Comparison of ENCODE assay signal across 8 cellular contexts in genomic region chr19:18322318-18322758, GRCh38. TPM values are rescaled to one million over a fixed set of nuclear protein-coding genes. Genes with fewer than 3 reads are reported as not detected.
A peak's percentile ranks its signal among the peaks of the same experiment; 100 is the strongest.
DNase-seq lines count a peak whose midpoint lies in the region; ATAC-seq and TF ChIP-seq lines count a peak whose summit lies in the region.

No MANE protein-coding gene starts in this region.

- peak overlapping the region; percentile 76 for H3K27ac Mint-ChIP-seq in neural crest cell (ENCODE audit: unreplicated experiment)

- H3K9me3 ChIP-seq in fibroblast of lung (ENCODE audit: control insufficient read depth, insufficient read depth, low read depth, low read length) = no peaks in the 10 kb centered on the region

- H3K4me1 Mint-ChIP-seq in neural crest cell = peaks cover 30% of the 10 kb centered on the region

- peak overlapping the region; percentile 83 for H3K4me3 ChIP-seq in WI38 (ENCODE audit: low read depth, low read length)
- H3K4me3 ChIP-seq in fibroblast of lung (replicated peaks in 1 of 4; ENCODE audit: control extremely low read depth in 1 of 4, insufficient read depth in 1 of 4, low read depth in 3 of 4, low read length in 4 of 4) = peak overlapping the region; percentile 64 to 80 (median 74)

- 0 out of 2 replicates have a peak, but pooled peaks have one; percentile 27 for TF ChIP-seq CTCF in LNCAP (IDR thresholded peaks at IDR 0.05)
- TF ChIP-seq CTCF in WI38 (IDR thresholded peaks at IDR 0.05; ENCODE audit: low read depth, low read length) = no peak
- peak; percentile 12 to 35 for TF ChIP-seq CTCF in fibroblast of lung (conservative IDR thresholded peaks at IDR 0.05 in 1 of 2, IDR thresholded peaks at IDR 0.05 in 1 of 2; ENCODE audit: low read depth in 1 of 2, low read length in 2 of 2)
- TF ChIP-seq CTCF in neural crest cell (conservative IDR thresholded peaks at IDR 0.05) = no peak

- no peaks in the 10 kb centered on the region for H3K9me3 Mint-ChIP-seq in neural crest cell

- peaks cover 4% of the 10 kb centered on the region for H3K36me3 ChIP-seq in fibroblast of lung (ENCODE audit: control insufficient read depth, insufficient read depth, low read length)

- H3K27me3 ChIP-seq in fibroblast of lung (ENCODE audit: control insufficient read depth, insufficient read depth, low read length) = no peaks in the 10 kb centered on the region

- peak; percentile 70 for DNase-seq in activated CD4-positive, alpha-beta T cell treated with anti-CD3 and anti-CD28 coated beads for 48 hours
- no peak for DNase-seq in activated CD4-positive, alpha-beta T cell treated with anti-CD3 and anti-CD28 coated beads, Interleukin-2, amount 50 U/mL, for 4 hours
- DNase-seq in fibroblast of lung (ENCODE audit: low read depth in 2 of 2) = peak; percentile 69 to 70
- DNase-seq in neural crest cell (ENCODE audit: low read depth, low spot score) = peak; percentile 40
- no peak for DNase-seq in central memory CD4-positive, alpha-beta T cell

- peak overlapping the region; percentile 95 for H3K4me3 Mint-ChIP-seq in neural crest cell

- H3K27ac ChIP-seq in fibroblast of lung (ENCODE audit: insufficient read depth, low read length) = peak overlapping the region; percentile 82

- H3K9ac ChIP-seq in fibroblast of lung (ENCODE audit: insufficient read depth, low read length) = peak overlapping the region; percentile 81

- H3K79me2 ChIP-seq in fibroblast of lung (ENCODE audit: control insufficient read depth, insufficient read depth, low read length) = peaks cover 39% of the 10 kb centered on the region

- peak overlapping the region; percentile 90 for H3K4me2 ChIP-seq in fibroblast of lung (ENCODE audit: extremely low read depth, insufficient read depth, low read length)

- H3K36me3 Mint-ChIP-seq in neural crest cell (ENCODE audit: low read depth) = no peaks in the 10 kb centered on the region

- no peaks in the 10 kb centered on the region for H4K20me1 ChIP-seq in fibroblast of lung (ENCODE audit: control insufficient read depth, extremely low read depth, insufficient read depth, low read length)

- H3K4me1 ChIP-seq in fibroblast of lung (ENCODE audit: control insufficient read depth, extremely low read depth, insufficient read depth, low read length) = peaks cover 16% of the 10 kb centered on the region

- no peak for ATAC-seq in HG03097 (IDR thresholded peaks at IDR 0.05; ENCODE audit: low FRiP score, unreplicated experiment)

- no peak overlapping the region for H2AFZ ChIP-seq in fibroblast of lung (ENCODE audit: low read length)

- no peaks in the 10 kb centered on the region for H3K27me3 Mint-ChIP-seq in neural crest cell (ENCODE audit: low read depth)

RNA-seq across cellular contexts. Expression of gene LSM4, which starts 0.5 kb away (rescaled TPM):
- total RNA-seq in fibroblast of lung = 70.9 and 124 TPM in 2 replicates
- 50.9 and 97.2 TPM in 2 replicates for polyA plus RNA-seq in fibroblast of lung
- 80.5 and 169 TPM in 2 replicates for polyA plus RNA-seq in fibroblast of lung (2012)
- 12.9 and 24.4 TPM in 2 replicates for polyA minus RNA-seq in fibroblast of lung (ENCODE audit: low replicate concordance)
- total RNA-seq in neural crest cell = 283 and 292 TPM in 2 replicates

RNA-seq across cellular contexts. Expression of gene PGPEP1, which starts 18.1 kb away (rescaled TPM):
- total RNA-seq in fibroblast of lung (63.9 and 78.8 TPM in 2 replicates), neural crest cell (5.2 and 8.3 TPM in 2 replicates)
- polyA plus RNA-seq in fibroblast of lung = 17.0 and 25.4 TPM in 2 replicates
- 17.8 and 24.4 TPM in 2 replicates for polyA plus RNA-seq in fibroblast of lung (2012)
- 110 and 120 TPM in 2 replicates for polyA minus RNA-seq in fibroblast of lung (ENCODE audit: low replicate concordance)

RNA-seq across cellular contexts. Expression of gene JUND, which starts 40.9 kb away (rescaled TPM):
- total RNA-seq in fibroblast of lung (149 and 166 TPM in 2 replicates), neural crest cell (73.6 and 85.1 TPM in 2 replicates)
- polyA plus RNA-seq in fibroblast of lung = 47.6 and 65.8 TPM in 2 replicates
- polyA plus RNA-seq in fibroblast of lung (2012) = 92.1 and 103 TPM in 2 replicates
- polyA minus RNA-seq in fibroblast of lung (ENCODE audit: low replicate concordance) = 15.3 and 34.4 TPM in 2 replicates

RNA-seq across cellular contexts. Expression of gene IQCN, which starts 48.1 kb away (rescaled TPM):
- total RNA-seq in fibroblast of lung (0.51 and 0.83 TPM in 2 replicates), neural crest cell (2.2 and 2.5 TPM in 2 replicates)
- 0.27 and 0.79 TPM in 2 replicates for polyA plus RNA-seq in fibroblast of lung
- polyA plus RNA-seq in fibroblast of lung (2012) = 0.23 and 1.1 TPM in 2 replicates
- polyA minus RNA-seq in fibroblast of lung (ENCODE audit: low replicate concordance) = 3.5 and 7.5 TPM in 2 replicates

Comparison
In these comparisons a context has a peak if more than half of its experiments do, and no peak if none do; other contexts are left out.
1. DNase-seq: peak in activated CD4-positive, alpha-beta T cell treated with anti-CD3 and anti-CD28 coated beads for 48 hours (single experiment), fibroblast of lung (2 of 2) and neural crest cell (single experiment); none in activated CD4-positive, alpha-beta T cell treated with anti-CD3 and anti-CD28 coated beads, Interleukin-2, amount 50 U/mL, for 4 hours (0 of 2) and central memory CD4-positive, alpha-beta T cell (single experiment).
2. CTCF ChIP-seq: peak in LNCAP (single experiment) and fibroblast of lung (2 of 2); none in WI38 (single experiment) and neural crest cell (single experiment).